Comparison of ENCODE assay signal across 15 cellular contexts in genomic region chr4:24570172-24570571, GRCh38. TPM values are rescaled to one million over a fixed set of nuclear protein-coding genes. Genes with fewer than 3 reads are reported as not detected.
DNase-seq lines count a peak whose midpoint lies in the region; ATAC-seq and TF ChIP-seq lines count a peak whose summit lies in the region.
"Had no signal": no experiment of that assay in that cellular context is flagged by ENCODE, and none has a peak within 500 bp of the region (broad histone marks: within the 10 kb centered on the region; RNA-seq: fewer than 3 reads in every experiment).

No MANE protein-coding gene starts in this region.

- H3K4me3 ChIP-seq in GM23338 (no peak overlapping the region), OCI-LY7 (ENCODE audit: low read depth, low read length, poor library complexity, severe bottlenecking) (no peak overlapping the region)
- H3K4me3 ChIP-seq: stomach, vagina had no signal

- no TSS peak for BruUV-seq in OCI-LY7 (replicated peaks; lab: Mats Ljungman, UMichigan)

- peaks cover under 1% of the 10 kb centered on the region; the same call in 1 of the 2 replicates for H3F3A ChIP-seq in GM23338 (replicated peaks; ENCODE audit: low read depth)

- H3K4me3 Mint-ChIP-seq in activated naive CD8-positive, alpha-beta T cell = peak overlapping the region; percentile 60
- H3K4me3 Mint-ChIP-seq in activated naive CD8-positive, alpha-beta T cell treated with anti-CD3 and anti-CD28 coated beads for 36 hours = no peak overlapping the region
- H3K4me3 Mint-ChIP-seq in GM23338 = no peak overlapping the region
- peak overlapping the region; percentile 35 for H3K4me3 Mint-ChIP-seq in activated naive CD8-positive, alpha-beta T cell treated with anti-CD3 and anti-CD28 coated beads, Interleukin-2, amount 10 ng/mL, durations not matched to agents 7 days and 5 days
- no peak overlapping the region for H3K4me3 Mint-ChIP-seq in stimulated activated memory B cell treated with anti-CD40 and anti-IgM and Interleukin-4, amounts not matched to agents 10 μg/mL and 1 μg/mL and 100 μg/mL, for 72 hours

- H3K36me3 Mint-ChIP-seq in activated naive CD8-positive, alpha-beta T cell = peaks cover 37% of the 10 kb centered on the region
- peaks cover 78% of the 10 kb centered on the region for H3K36me3 Mint-ChIP-seq in activated naive CD8-positive, alpha-beta T cell treated with anti-CD3 and anti-CD28 coated beads for 36 hours
- H3K36me3 Mint-ChIP-seq in GM23338 (ENCODE audit: low read depth) = peaks cover 94% of the 10 kb centered on the region
- H3K36me3 Mint-ChIP-seq in activated naive CD8-positive, alpha-beta T cell treated with anti-CD3 and anti-CD28 coated beads, Interleukin-2, amount 10 ng/mL, durations not matched to agents 7 days and 5 days = peaks cover 45% of the 10 kb centered on the region
- peaks cover 77% of the 10 kb centered on the region for H3K36me3 Mint-ChIP-seq in stimulated activated memory B cell treated with anti-CD40 and anti-IgM and Interleukin-4, amounts not matched to agents 10 μg/mL and 1 μg/mL and 100 μg/mL, for 72 hours

- H3K4me1 ChIP-seq in GM23338 (ENCODE audit: insufficient read depth) = peaks cover 26% of the 10 kb centered on the region
- H3K4me1 ChIP-seq in OCI-LY7 (ENCODE audit: insufficient read depth, low read length, poor library complexity, severe bottlenecking) = peaks cover 5% of the 10 kb centered on the region

- H3K27ac ChIP-seq in GM23338 (ENCODE audit: low read depth) (0 out of 2 replicates have a peak overlapping the region, but pooled peaks have one; percentile 1), OCI-LY7 (ENCODE audit: low read depth, low read length, poor library complexity, severe bottlenecking) (no peak overlapping the region)
- H3K27ac ChIP-seq: stomach, vagina, WERI-Rb-1 had no signal

- peaks cover 80% of the 10 kb centered on the region for H3K4me1 Mint-ChIP-seq in activated naive CD8-positive, alpha-beta T cell (ENCODE audit: low read depth)
- H3K4me1 Mint-ChIP-seq in activated naive CD8-positive, alpha-beta T cell treated with anti-CD3 and anti-CD28 coated beads for 36 hours = peaks cover 53% of the 10 kb centered on the region
- H3K4me1 Mint-ChIP-seq in GM23338 = peaks cover 31% of the 10 kb centered on the region
- H3K4me1 Mint-ChIP-seq in activated naive CD8-positive, alpha-beta T cell treated with anti-CD3 and anti-CD28 coated beads, Interleukin-2, amount 10 ng/mL, durations not matched to agents 7 days and 5 days = peaks cover 47% of the 10 kb centered on the region
- H3K4me1 Mint-ChIP-seq in stimulated activated memory B cell treated with anti-CD40 and anti-IgM and Interleukin-4, amounts not matched to agents 10 μg/mL and 1 μg/mL and 100 μg/mL, for 72 hours = peaks cover 58% of the 10 kb centered on the region

- peaks cover 43% of the 10 kb centered on the region; the same call in 1 of the 2 replicates for H3K36me3 ChIP-seq in GM23338 (ENCODE audit: insufficient read depth)
- peaks cover 99% of the 10 kb centered on the region for H3K36me3 ChIP-seq in OCI-LY7 (ENCODE audit: insufficient read depth, low read length)

- H3K79me2 ChIP-seq in GM23338 (replicated peaks; ENCODE audit: insufficient read depth) (peaks cover 100% of the 10 kb centered on the region), OCI-LY7 (ENCODE audit: insufficient read depth, low read depth, low read length) (peaks cover 100% of the 10 kb centered on the region)

- H2AFZ ChIP-seq in GM23338 (no peak overlapping the region), OCI-LY7 (ENCODE audit: low read length) (no peak overlapping the region)

- ATAC-seq in GM23338 = no peak
- no peak for ATAC-seq in activated naive CD8-positive, alpha-beta T cell treated with anti-CD3 and anti-CD28 coated beads, Interleukin-2, amount 10 ng/mL, durations not matched to agents 7 days and 5 days (ENCODE audit: low read depth)
- ATAC-seq in stimulated activated memory B cell treated with anti-CD40 and anti-IgM and Interleukin-4, amounts not matched to agents 10 μg/mL and 1 μg/mL and 100 μg/mL, for 72 hours = no peak
- ATAC-seq in HG03469 (IDR thresholded peaks at IDR 0.05; ENCODE audit: unreplicated experiment) = no peak
- no peak for ATAC-seq in HG03139 (IDR thresholded peaks at IDR 0.05; ENCODE audit: unreplicated experiment)

- no peak for DNase-seq in activated naive CD8-positive, alpha-beta T cell treated with anti-CD3 and anti-CD28 coated beads for 36 hours
- no peak for DNase-seq in GM23338 (ENCODE audit: low spot score)
- no peak for DNase-seq in activated naive CD8-positive, alpha-beta T cell treated with anti-CD3 and anti-CD28 coated beads, Interleukin-2, amount 10 ng/mL, durations not matched to agents 7 days and 5 days
- DNase-seq in OCI-LY7 (ENCODE audit: low spot score) = no peak
- DNase-seq: GOT3; NCI-H82; stimulated activated CD4-positive, alpha-beta T cell treated with anti-CD3 and anti-CD28 coated beads, Interleukin-12 subunit alpha, Interleukin-12 subunit beta, amount 100 ng/mL, for 4 hours; stomach; WERI-Rb-1 had no signal

- H3K4me2 ChIP-seq in GM23338 (no peak overlapping the region), OCI-LY7 (ENCODE audit: low read length) (no peak overlapping the region)

- H3K9me3 Mint-ChIP-seq in activated naive CD8-positive, alpha-beta T cell (ENCODE audit: low read depth) = no peaks in the 10 kb centered on the region
- H3K9me3 Mint-ChIP-seq in activated naive CD8-positive, alpha-beta T cell treated with anti-CD3 and anti-CD28 coated beads for 36 hours = no peaks in the 10 kb centered on the region
- no peaks in the 10 kb centered on the region; the same call in 2 of the 3 replicates for H3K9me3 Mint-ChIP-seq in GM23338
- H3K9me3 Mint-ChIP-seq in activated naive CD8-positive, alpha-beta T cell treated with anti-CD3 and anti-CD28 coated beads, Interleukin-2, amount 10 ng/mL, durations not matched to agents 7 days and 5 days = no peaks in the 10 kb centered on the region
- H3K9me3 Mint-ChIP-seq in stimulated activated memory B cell treated with anti-CD40 and anti-IgM and Interleukin-4, amounts not matched to agents 10 μg/mL and 1 μg/mL and 100 μg/mL, for 72 hours = no peaks in the 10 kb centered on the region
- H3K9me3 Mint-ChIP-seq: activated naive CD4-positive, alpha-beta T cell treated with anti-CD3 and anti-CD28 coated beads, Interleukin-2, amount 50 U/mL, for 72 hours had no signal

- TF ChIP-seq CTCF in GM23338 (conservative IDR thresholded peaks at IDR 0.05; ENCODE audit: low read depth in 2 of 2) (no peak), OCI-LY7 (conservative IDR thresholded peaks at IDR 0.05; ENCODE audit: low read length) (no peak)

- CTCF ChIA-PET in OCI-LY7 (lab: Charles Lee; ENCODE audit: unreplicated experiment) = no interaction called here

- peak overlapping the region; percentile 66 for H3K27ac Mint-ChIP-seq in activated naive CD8-positive, alpha-beta T cell
- no peak overlapping the region for H3K27ac Mint-ChIP-seq in activated naive CD8-positive, alpha-beta T cell treated with anti-CD3 and anti-CD28 coated beads for 36 hours
- H3K27ac Mint-ChIP-seq in GM23338 = no peak overlapping the region
- H3K27ac Mint-ChIP-seq in activated naive CD8-positive, alpha-beta T cell treated with anti-CD3 and anti-CD28 coated beads, Interleukin-2, amount 10 ng/mL, durations not matched to agents 7 days and 5 days = peak overlapping the region; percentile 44
- H3K27ac Mint-ChIP-seq in stimulated activated memory B cell treated with anti-CD40 and anti-IgM and Interleukin-4, amounts not matched to agents 10 μg/mL and 1 μg/mL and 100 μg/mL, for 72 hours = peak overlapping the region; percentile 20

- H3K9me2 ChIP-seq in GM23338 (ENCODE audit: insufficient read depth) = no peaks in the 10 kb centered on the region
- no peaks in the 10 kb centered on the region for H3K9me2 ChIP-seq in OCI-LY7 (ENCODE audit: insufficient read depth, low read length)

- H3K27me3 Mint-ChIP-seq in activated naive CD8-positive, alpha-beta T cell = no peaks in the 10 kb centered on the region
- H3K27me3 Mint-ChIP-seq in activated naive CD8-positive, alpha-beta T cell treated with anti-CD3 and anti-CD28 coated beads for 36 hours = no peaks in the 10 kb centered on the region
- peaks cover 7% of the 10 kb centered on the region for H3K27me3 Mint-ChIP-seq in GM23338 (ENCODE audit: insufficient read depth, low read depth, poor library complexity)
- no peaks in the 10 kb centered on the region for H3K27me3 Mint-ChIP-seq in activated naive CD8-positive, alpha-beta T cell treated with anti-CD3 and anti-CD28 coated beads, Interleukin-2, amount 10 ng/mL, durations not matched to agents 7 days and 5 days
- no peaks in the 10 kb centered on the region for H3K27me3 Mint-ChIP-seq in stimulated activated memory B cell treated with anti-CD40 and anti-IgM and Interleukin-4, amounts not matched to agents 10 μg/mL and 1 μg/mL and 100 μg/mL, for 72 hours

- intact Hi-C loops in OCI-LY7 (cut with micrococcal nuclease; ENCODE audit: unreplicated experiment) = no loop called here

- POLR2A ChIA-PET in activated naive CD8-positive, alpha-beta T cell treated with anti-CD3 and anti-CD28 coated beads, Interleukin-2, amount 10 ng/mL, durations not matched to agents 7 days and 5 days (lab: Charles Lee) = no interaction called here
- POLR2A ChIA-PET in OCI-LY7 (lab: Charles Lee) = interaction anchor here (0.6 kb wide), 1 partner anchor 11 kb away, joined by 4 read pairs; no protein-coding TSS in a partner anchor

- H3K27me3 ChIP-seq in GM23338 (ENCODE audit: insufficient read depth) = no peaks in the 10 kb centered on the region
- H3K27me3 ChIP-seq: stomach, vagina had no signal

- peaks cover 4% of the 10 kb centered on the region; the same call in 1 of the 2 replicates for H3K9me3 ChIP-seq in OCI-LY7 (ENCODE audit: low read length)
- H3K9me3 ChIP-seq: stomach, vagina had no signal

- H4K20me1 ChIP-seq in GM23338 (replicated peaks; ENCODE audit: insufficient read depth) (peaks cover 92% of the 10 kb centered on the region), OCI-LY7 (ENCODE audit: insufficient read depth, low read length) (peaks cover 55% of the 10 kb centered on the region)

RNA-seq across cellular contexts. Expression of gene DHX15, which starts 14.2 kb away (rescaled TPM):
- total RNA-seq in activated naive CD8-positive, alpha-beta T cell treated with anti-CD3 and anti-CD28 coated beads for 36 hours = 100 to 1,000 TPM; 231 to 236 TPM
- total RNA-seq in GM23338 (2014; rRNA removed; shearing (Covaris generic)) = 336 and 372 TPM in 2 replicates
- 226 and 229 TPM in 2 replicates for polyA plus RNA-seq in GM23338 (2016; fragmentation: Nextera tagmentation; extraction: Ambion mirVana)
- 100 to 1,000 TPM; 169 to 177 TPM for total RNA-seq in activated naive CD8-positive, alpha-beta T cell treated with anti-CD3 and anti-CD28 coated beads, Interleukin-2, amount 10 ng/mL, durations not matched to agents 7 days and 5 days
- 189 and 206 TPM in 2 replicates for total RNA-seq in OCI-LY7 (2014; rRNA removed; shearing (Covaris generic))
- 235 and 237 TPM in 2 replicates for total RNA-seq in OCI-LY7 (2022)

Comparison
In these comparisons a context has a peak if more than half of its experiments do, and no peak if none do; other contexts are left out.
1. H3K27ac Mint-ChIP-seq: peak in activated naive CD8-positive, alpha-beta T cell (single experiment), activated naive CD8-positive, alpha-beta T cell treated with anti-CD3 and anti-CD28 coated beads, Interleukin-2, amount 10 ng/mL, durations not matched to agents 7 days and 5 days (single experiment) and stimulated activated memory B cell treated with anti-CD40 and anti-IgM and Interleukin-4, amounts not matched to agents 10 μg/mL and 1 μg/mL and 100 μg/mL, for 72 hours (single experiment); none in activated naive CD8-positive, alpha-beta T cell treated with anti-CD3 and anti-CD28 coated beads for 36 hours (single experiment) and GM23338 (single experiment).
2. H3K4me3 Mint-ChIP-seq: peak in activated naive CD8-positive, alpha-beta T cell (single experiment) and activated naive CD8-positive, alpha-beta T cell treated with anti-CD3 and anti-CD28 coated beads, Interleukin-2, amount 10 ng/mL, durations not matched to agents 7 days and 5 days (single experiment); none in activated naive CD8-positive, alpha-beta T cell treated with anti-CD3 and anti-CD28 coated beads for 36 hours (single experiment), GM23338 (single experiment) and stimulated activated memory B cell treated with anti-CD40 and anti-IgM and Interleukin-4, amounts not matched to agents 10 μg/mL and 1 μg/mL and 100 μg/mL, for 72 hours (single experiment).